In the genomic region with DNA sequence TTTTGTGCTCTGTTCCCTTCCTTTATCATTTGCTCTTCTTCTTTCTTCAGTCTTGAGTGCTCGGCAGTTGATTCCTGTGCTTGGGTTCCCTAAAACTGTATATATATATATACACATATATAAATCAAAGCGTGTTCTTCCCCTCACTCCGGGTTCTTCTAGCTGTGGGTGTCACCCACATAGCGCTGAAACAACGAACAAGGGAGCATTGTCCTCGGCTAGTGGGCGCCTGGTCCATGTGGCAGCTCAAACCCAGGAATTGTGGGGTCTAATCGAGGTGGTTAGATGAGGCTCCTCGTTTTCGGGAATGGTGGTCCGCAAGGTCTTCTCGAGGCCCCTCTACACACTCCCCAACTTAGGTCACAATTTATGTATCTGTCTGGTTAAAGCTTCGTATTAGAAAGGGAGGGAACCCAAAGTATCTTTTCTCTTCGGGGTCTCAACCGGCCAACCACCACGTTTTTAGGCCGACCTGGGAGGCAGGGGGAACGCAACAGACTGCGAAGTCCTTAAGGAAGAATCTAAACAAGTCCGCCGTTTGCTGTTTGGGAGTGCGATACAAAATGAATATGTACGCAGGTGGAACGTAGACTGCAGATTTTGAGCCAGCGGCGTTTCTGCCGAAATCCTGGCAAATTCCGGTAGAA, we compare ENCODE assay signal across 1 cellular context.
TF ChIP-seq lines count a peak whose summit lies in the region.

No MANE protein-coding gene starts in this region.

TF ChIP-seq in K562, 482 proteins besides CTCF, POLR2A, EP300 and RAD21 (continued from another document):
- peak; percentile 78 for TF ChIP-seq MGA (IDR thresholded peaks at IDR 0.05)
- TF ChIP-seq KDM2B (CRISPR knock-in tag; IDR thresholded peaks at IDR 0.05) = no peak
- TF ChIP-seq KDM1A (IDR thresholded peaks at IDR 0.05) = no peak
- TF ChIP-seq BACH1 (tag; IDR thresholded peaks at IDR 0.05) = peak; percentile 39; the same call in 1 of the 2 replicates
- TF ChIP-seq CBFA2T3 (IDR thresholded peaks at IDR 0.05) = no peak
- TF ChIP-seq CSDE1 (IDR thresholded peaks at IDR 0.05) = no peak
- TF ChIP-seq ZNF197 (CRISPR knock-in tag; IDR thresholded peaks at IDR 0.05; ENCODE audit: low read depth) = peak; percentile 21; the same call in 1 of the 2 replicates
- TF ChIP-seq ZNF408 (CRISPR knock-in tag; IDR thresholded peaks at IDR 0.05; ENCODE audit: low read depth) = no peak
